ENCODE assay signal across 8 cellular contexts in genomic region chr3:70120360-70120966, GRCh38.
DNase-seq lines count a peak whose midpoint lies in the region; ATAC-seq and TF ChIP-seq lines count a peak whose summit lies in the region.

No MANE protein-coding gene starts in this region.

- peak; percentile 98 for ATAC-seq in GM21423 (IDR thresholded peaks at IDR 0.05; ENCODE audit: unreplicated experiment)

- in situ Hi-C loops in SK-MEL-5 (cut with HindIII; ENCODE audit: low pct_unique_long_range_greater_than_20kb, low sequenced_read_pairs), result no loop called here

- H3K36me3 ChIP-seq in adrenal gland (replicated peaks in 1 of 2), result no peaks in the 10 kb centered on the region
- no peaks in the 10 kb centered on the region for H3K36me3 ChIP-seq in ovary

- H3K27ac ChIP-seq in HL-60 (replicated peaks) (no peak overlapping the region), adrenal gland (no peak overlapping the region), ovary (no peak overlapping the region)

- 71 to 89% (median 73%) methylated on average over 9 to 11 of the region's 11 CpGs for WGBS in adrenal gland, 4 donors
- WGBS in ovary, 3 donors, result 87 to 91% (median 91%) methylated on average over 11 of the region's 11 CpGs

- H3K4me1 ChIP-seq in adrenal gland (replicated peaks in 1 of 2) (no peaks in the 10 kb centered on the region), ovary (ENCODE audit: insufficient read depth) (no peaks in the 10 kb centered on the region)

- intact Hi-C loops in adrenal gland (cut with DNase I), result no loop called here
- intact Hi-C loops in ovary (cut with DNase I), result no loop called here

- H3K4me3 ChIP-seq in HL-60 (replicated peaks; ENCODE audit: insufficient read depth, low read length) (no peak overlapping the region), adrenal gland (no peak overlapping the region), ovary (no peak overlapping the region)

- TF ChIP-seq POLR2A in adrenal gland (IDR thresholded peaks at IDR 0.05) (no peak), ovary (IDR thresholded peaks at IDR 0.05) (no peak)

- peak; percentile 1 for DNase-seq in GF-D8 (lab: John Stamatoyannopoulos, UW)
- peak; percentile 43 to 81 for DNase-seq in HL-60 (ENCODE audit: low read depth in 1 of 2, low spot score in 1 of 2)
- peak; percentile 92 for DNase-seq in SK-MEL-5 (ENCODE audit: low read depth, low spot score)
- peak; percentile 38 to 82 (median 64) for DNase-seq in adrenal gland
- peak; percentile 46 for DNase-seq in inferior parietal cortex (ENCODE audit: extremely low spot score)
- peak; percentile 26 to 71 (median 30) for DNase-seq in stimulated activated CD4-positive, alpha-beta T cell treated with anti-CD3 and anti-CD28 coated beads, TNF-alpha, amount 100 ng/mL, for 24 hours (ENCODE audit: low read depth in 3 of 3)
- no peak for DNase-seq in ovary

- H3K9me3 ChIP-seq in adrenal gland (replicated peaks in 1 of 3), result no peaks in the 10 kb centered on the region
- no peaks in the 10 kb centered on the region for H3K9me3 ChIP-seq in ovary

- H3K27me3 ChIP-seq in HL-60 (ENCODE audit: insufficient read depth, poor library complexity, severe bottlenecking) (no peaks in the 10 kb centered on the region), adrenal gland (no peaks in the 10 kb centered on the region), ovary (no peaks in the 10 kb centered on the region)

- no peak for TF ChIP-seq EP300 in ovary (IDR thresholded peaks at IDR 0.05)

- TF ChIP-seq CTCF in HL-60 (IDR thresholded peaks at IDR 0.05; ENCODE audit: insufficient read depth, low read length), result peak; percentile 89
- TF ChIP-seq CTCF in adrenal gland (IDR thresholded peaks at IDR 0.05), result peak; percentile 28 to 49 (median 47)
- no peak for TF ChIP-seq CTCF in ovary (IDR thresholded peaks at IDR 0.05)

Comparison
In these comparisons a context has a peak if more than half of its experiments do, and no peak if none do; other contexts are left out.
1. DNase-seq: peak in GF-D8 (single experiment), HL-60 (2 of 2), SK-MEL-5 (single experiment), adrenal gland (7 of 7), inferior parietal cortex (single experiment) and stimulated activated CD4-positive, alpha-beta T cell treated with anti-CD3 and anti-CD28 coated beads, TNF-alpha, amount 100 ng/mL, for 24 hours (3 of 3); none in ovary (0 of 5).
2. CTCF ChIP-seq: peak in HL-60 (single experiment) and adrenal gland (6 of 6); none in ovary (0 of 3).